ENCODE assay signal across 1 cellular context in genomic region chr17:64741924-64742670, GRCh38.
TF ChIP-seq lines count a peak whose summit lies in the region.

No MANE protein-coding gene starts in this region.

TF ChIP-seq in GM23338, 12 proteins besides CTCF, POLR2A, EP300 and RAD21 (continued from another document):
- no peak for TF ChIP-seq ZNF462 (CRISPR knock-in tag; IDR thresholded peaks at IDR 0.05)
- no peak for TF ChIP-seq CREB1 (CRISPR knock-in tag; IDR thresholded peaks at IDR 0.05; ENCODE audit: low read depth)
- TF ChIP-seq ZNF331 (CRISPR knock-in tag; IDR thresholded peaks at IDR 0.05; ENCODE audit: low read depth) = no peak
TF ChIP-seq in GM23338: peak in this region for 0.
